ENCODE assay signal across 36 cellular contexts in genomic region chr3:10846657-10846975, GRCh38. TPM values are rescaled to one million over a fixed set of nuclear protein-coding genes. Genes with fewer than 3 reads are reported as not detected.
"Had no signal": no experiment of that assay in that cellular context is flagged by ENCODE, and none has a peak within 500 bp of the region (broad histone marks: within the 10 kb centered on the region; RNA-seq: fewer than 3 reads in every experiment).

No MANE protein-coding gene starts in this region.

- H3K4me2 ChIP-seq: PC-9 had no signal

- H3K4me1 ChIP-seq: ascending aorta had no signal

- H3K4me1 Mint-ChIP-seq: activated T-helper 17 cell treated with anti-CD3 and anti-CD28 coated beads, Interleukin-2, amount 50 U/mL, for 72 hours had no signal

- H3K9me3 Mint-ChIP-seq: activated B cell treated with CpG ODN at 0.5 μM for 24 hours; activated CD4-positive, alpha-beta memory T cell treated with anti-CD3 and anti-CD28 coated beads for 36 hours; activated naive CD8-positive, alpha-beta T cell treated with anti-CD3 and anti-CD28 coated beads for 36 hours; activated T-helper 17 cell treated with anti-CD3 and anti-CD28 coated beads, Interleukin-2, amount 50 U/mL, for 72 hours had no signal

- H3K36me3 ChIP-seq: ascending aorta, breast epithelium had no signal

- H3K9me3 ChIP-seq: ascending aorta, breast epithelium had no signal

- H3K27ac Mint-ChIP-seq: activated B cell treated with CpG ODN at 0.5 μM for 24 hours; activated CD4-positive, alpha-beta memory T cell treated with anti-CD3 and anti-CD28 coated beads for 36 hours; activated naive CD8-positive, alpha-beta T cell treated with anti-CD3 and anti-CD28 coated beads for 36 hours; activated T-cell treated with anti-CD3 and anti-CD28 coated beads, Interleukin-2, amount 50 U/mL, for 72 hours; activated T-helper 17 cell treated with anti-CD3 and anti-CD28 coated beads, Interleukin-2, amount 50 U/mL, for 72 hours had no signal

- H3K4me3 ChIP-seq: ascending aorta, breast epithelium, PC-9 had no signal

- H3K4me3 Mint-ChIP-seq: activated B cell treated with CpG ODN at 0.5 μM for 24 hours; activated CD4-positive, alpha-beta memory T cell treated with anti-CD3 and anti-CD28 coated beads for 36 hours; activated naive CD8-positive, alpha-beta T cell treated with anti-CD3 and anti-CD28 coated beads for 36 hours; activated T-cell treated with anti-CD3 and anti-CD28 coated beads, Interleukin-2, amount 50 U/mL, for 72 hours; activated T-helper 17 cell treated with anti-CD3 and anti-CD28 coated beads, Interleukin-2, amount 50 U/mL, for 72 hours had no signal

- H3K36me3 Mint-ChIP-seq: activated CD4-positive, alpha-beta memory T cell treated with anti-CD3 and anti-CD28 coated beads for 36 hours; activated naive CD8-positive, alpha-beta T cell treated with anti-CD3 and anti-CD28 coated beads for 36 hours had no signal

- H3K27me3 ChIP-seq: ascending aorta, breast epithelium had no signal

- H2AFZ ChIP-seq: PC-9 had no signal

- DNase-seq: activated B cell treated with CpG ODN at 0.5 μM for 24 hours; activated CD4-positive, alpha-beta memory T cell treated with anti-CD3 and anti-CD28 coated beads for 36 hours; activated CD4-positive, alpha-beta T cell treated with anti-CD3 and anti-CD28 coated beads for 4 hours; activated CD4-positive, alpha-beta T cell treated with anti-CD3 and anti-CD28 coated beads, Interleukin-2, amount 50 U/mL, for 1 hour; activated CD4-positive, CD25-positive, alpha-beta regulatory T cell treated with anti-CD3 and anti-CD28 coated beads, Interleukin-2, amount 50 U/mL, for 72 hours; activated CD8-positive, alpha-beta memory T cell treated with anti-CD3 and anti-CD28 coated beads for 24 hours; activated effector memory CD4-positive, alpha-beta T cell treated with anti-CD3 and anti-CD28 coated beads, Interleukin-2, amount 50 U/mL, for 16 hours; activated naive CD4-positive, alpha-beta T cell; activated naive CD4-positive, alpha-beta T cell treated with anti-CD3 and anti-CD28 coated beads, Interleukin-2, amount 50 U/mL, for 16 hours; activated naive CD8-positive, alpha-beta T cell treated with anti-CD3 and anti-CD28 coated beads for 36 hours; activated T-cell treated with anti-CD3 and anti-CD28 coated beads, Interleukin-2, amount 50 U/mL, for 1 hour; activated T-cell treated with anti-CD3 and anti-CD28 coated beads, Interleukin-2, amount 50 U/mL, for 72 hours; amniotic stem cell; NCI-H1092 treated with DMSO at 0.1 percent for 48 hours; NCI-H1417; NCI-H146; NCI-H187; NCI-H2029 treated with DMSO at 0.1 percent for 48 hours; NCI-H2107; NCI-H2171; NCI-H510A; NCI-H526; NCI-H748 treated with DMSO at 0.1 percent for 48 hours; PC-9; SW 1271; T-helper 1 cell; T-helper 2 cell; T-helper 9 cell had no signal

- H3K27ac ChIP-seq: ascending aorta, breast epithelium, PC-9, RWPE1, VCaP had no signal

RNA-seq across cellular contexts. Expression of gene SLC6A11, which starts 30.6 kb away (rescaled TPM):
- total RNA-seq: activated B cell treated with CpG ODN at 0.5 μM for 24 hours; activated CD4-positive, alpha-beta memory T cell treated with anti-CD3 and anti-CD28 coated beads for 36 hours; activated naive CD8-positive, alpha-beta T cell treated with anti-CD3 and anti-CD28 coated beads for 36 hours; activated T-cell treated with anti-CD3 and anti-CD28 coated beads, Interleukin-2, amount 50 U/mL, for 72 hours; activated T-helper 17 cell treated with anti-CD3 and anti-CD28 coated beads, Interleukin-2, amount 50 U/mL, for 72 hours; ascending aorta; cardiac septum; OCI-LY7; PC-9; Right ventricle myocardium inferior had no signal
